In the genomic region with DNA sequence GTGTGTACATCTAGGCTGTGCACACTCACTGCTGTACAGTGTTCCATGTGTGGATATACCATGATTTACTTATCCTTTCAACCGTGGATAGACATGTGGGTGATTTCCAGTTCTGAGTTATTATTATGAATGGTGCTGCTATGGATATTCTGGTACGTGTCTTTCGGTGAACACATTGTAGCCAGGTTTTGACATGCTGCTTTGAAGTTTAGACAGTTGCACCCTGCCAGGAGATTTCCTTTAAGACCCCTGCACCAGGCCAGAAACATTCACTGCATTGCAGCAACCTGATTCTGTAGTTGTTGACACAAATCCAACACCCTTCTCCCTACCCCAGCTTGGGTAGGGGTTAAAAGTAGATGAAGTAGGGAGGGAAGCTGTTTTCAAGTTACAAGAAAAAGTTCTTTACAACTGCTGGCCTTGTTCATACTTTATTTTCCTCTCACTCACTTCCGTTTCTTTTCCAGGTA, we compare ENCODE assay signal across 9 cellular contexts. TPM values are rescaled to one million over a fixed set of nuclear protein-coding genes. Genes with fewer than 3 reads are reported as not detected.
DNase-seq lines count a peak whose midpoint lies in the region; ATAC-seq and TF ChIP-seq lines count a peak whose summit lies in the region.
"Had no signal": no experiment of that assay in that cellular context is flagged by ENCODE, and none has a peak within 500 bp of the region (broad histone marks: within the 10 kb centered on the region; RNA-seq: fewer than 3 reads in every experiment).

No MANE protein-coding gene starts in this region.

- TF ChIP-seq POLR2A in esophagus muscularis mucosa (IDR thresholded peaks at IDR 0.05; ENCODE audit: low read depth) = no peak

- H3K9me3 Mint-ChIP-seq in activated T-helper 1 cell treated with anti-CD3 and anti-CD28 coated beads, Interleukin-12 subunit alpha, Interleukin-12 subunit beta, Interleukin-2, Interleukin-4 antibody, amounts not matched to agents 30 ng/mL and 10 ng/mL and 1 ng/mL, durations not matched to agents 14 hours and 24 hours and 36 hours = peaks cover 6% of the 10 kb centered on the region
- H3K9me3 Mint-ChIP-seq in natural killer cell treated with Interleukin-12 subunit alpha and Interleukin-12 subunit beta and Interleukin-15 and Interleukin-18, amount 100 ng/mL, for 72 hours = peaks cover 4% of the 10 kb centered on the region

- H3K36me3 ChIP-seq in esophagus muscularis mucosa = no peaks in the 10 kb centered on the region
- H3K36me3 ChIP-seq: brain microvascular endothelial cell had no signal

- no peaks in the 10 kb centered on the region for H3K9me3 ChIP-seq in esophagus muscularis mucosa

- ATAC-seq in GM18870 (IDR thresholded peaks at IDR 0.05; ENCODE audit: unreplicated experiment) (peak; percentile 18), HG02763 (IDR thresholded peaks at IDR 0.05; ENCODE audit: unreplicated experiment) (peak; percentile 16), Right ventricle myocardium inferior (no peak)
- ATAC-seq in natural killer cell treated with Interleukin-12 subunit alpha and Interleukin-12 subunit beta and Interleukin-15 and Interleukin-18, amount 100 ng/mL, for 72 hours = peak in 1 of 2 donors; percentile 21

- DNase-seq in activated T-helper 1 cell treated with anti-CD3 and anti-CD28 coated beads, Interleukin-12 subunit alpha, Interleukin-12 subunit beta, Interleukin-2, Interleukin-4 antibody, amounts not matched to agents 30 ng/mL and 10 ng/mL and 1 ng/mL, durations not matched to agents 14 hours and 24 hours and 36 hours (ENCODE audit: low spot score) = no peak
- no peak for DNase-seq in natural killer cell treated with Interleukin-12 subunit alpha and Interleukin-12 subunit beta and Interleukin-15 and Interleukin-18, amount 100 ng/mL, for 72 hours (ENCODE audit: low spot score)
- DNase-seq in AG08395 (ENCODE audit: low spot score) (no peak), esophagus muscularis mucosa (ENCODE audit: extremely low spot score) (no peak), GM10266 (ENCODE audit: extremely low spot score) (no peak), Right ventricle myocardium inferior (ENCODE audit: missing footprints) (no peak)
- DNase-seq: brain microvascular endothelial cell had no signal

- no peak overlapping the region for H3K27ac ChIP-seq in esophagus muscularis mucosa (replicated peaks in 1 of 4)
- H3K27ac ChIP-seq: brain microvascular endothelial cell had no signal

- H3K36me3 Mint-ChIP-seq in activated T-helper 1 cell treated with anti-CD3 and anti-CD28 coated beads, Interleukin-12 subunit alpha, Interleukin-12 subunit beta, Interleukin-2, Interleukin-4 antibody, amounts not matched to agents 30 ng/mL and 10 ng/mL and 1 ng/mL, durations not matched to agents 14 hours and 24 hours and 36 hours (ENCODE audit: low read depth) = peaks cover 4% of the 10 kb centered on the region
- H3K36me3 Mint-ChIP-seq in natural killer cell treated with Interleukin-12 subunit alpha and Interleukin-12 subunit beta and Interleukin-15 and Interleukin-18, amount 100 ng/mL, for 72 hours = no peaks in the 10 kb centered on the region

- H3K27ac Mint-ChIP-seq in activated T-helper 1 cell treated with anti-CD3 and anti-CD28 coated beads, Interleukin-12 subunit alpha, Interleukin-12 subunit beta, Interleukin-2, Interleukin-4 antibody, amounts not matched to agents 30 ng/mL and 10 ng/mL and 1 ng/mL, durations not matched to agents 14 hours and 24 hours and 36 hours = peak overlapping the region; percentile 89
- peak overlapping the region; percentile 27 to 74 for H3K27ac Mint-ChIP-seq in natural killer cell treated with Interleukin-12 subunit alpha and Interleukin-12 subunit beta and Interleukin-15 and Interleukin-18, amount 100 ng/mL, for 72 hours

- H3K4me3 Mint-ChIP-seq in activated T-helper 1 cell treated with anti-CD3 and anti-CD28 coated beads, Interleukin-12 subunit alpha, Interleukin-12 subunit beta, Interleukin-2, Interleukin-4 antibody, amounts not matched to agents 30 ng/mL and 10 ng/mL and 1 ng/mL, durations not matched to agents 14 hours and 24 hours and 36 hours = peak overlapping the region; percentile 67
- H3K4me3 Mint-ChIP-seq in natural killer cell treated with Interleukin-12 subunit alpha and Interleukin-12 subunit beta and Interleukin-15 and Interleukin-18, amount 100 ng/mL, for 72 hours = peak overlapping the region; percentile 60

- peaks cover 47% of the 10 kb centered on the region for H3K4me1 Mint-ChIP-seq in activated T-helper 1 cell treated with anti-CD3 and anti-CD28 coated beads, Interleukin-12 subunit alpha, Interleukin-12 subunit beta, Interleukin-2, Interleukin-4 antibody, amounts not matched to agents 30 ng/mL and 10 ng/mL and 1 ng/mL, durations not matched to agents 14 hours and 24 hours and 36 hours (ENCODE audit: low read depth)
- H3K4me1 Mint-ChIP-seq in natural killer cell treated with Interleukin-12 subunit alpha and Interleukin-12 subunit beta and Interleukin-15 and Interleukin-18, amount 100 ng/mL, for 72 hours (ENCODE audit: low read depth in 2 of 2) = peaks cover 35 to 38% of the 10 kb centered on the region in 2 donors

- no peaks in the 10 kb centered on the region for H3K27me3 Mint-ChIP-seq in activated T-helper 1 cell treated with anti-CD3 and anti-CD28 coated beads, Interleukin-12 subunit alpha, Interleukin-12 subunit beta, Interleukin-2, Interleukin-4 antibody, amounts not matched to agents 30 ng/mL and 10 ng/mL and 1 ng/mL, durations not matched to agents 14 hours and 24 hours and 36 hours (ENCODE audit: insufficient read depth)
- peaks cover 0 to 4% of the 10 kb centered on the region in 2 donors for H3K27me3 Mint-ChIP-seq in natural killer cell treated with Interleukin-12 subunit alpha and Interleukin-12 subunit beta and Interleukin-15 and Interleukin-18, amount 100 ng/mL, for 72 hours

- TF ChIP-seq EP300 in esophagus muscularis mucosa (IDR thresholded peaks at IDR 0.05) = no peak

- TF ChIP-seq CTCF in esophagus muscularis mucosa (IDR thresholded peaks at IDR 0.05) (no peak), GM10266 (IDR thresholded peaks at IDR 0.05; ENCODE audit: control insufficient read depth, insufficient read depth, low read depth, missing control alignments) (no peak)

- intact Hi-C loops in activated T-helper 1 cell treated with anti-CD3 and anti-CD28 coated beads, Interleukin-12 subunit alpha, Interleukin-12 subunit beta, Interleukin-2, Interleukin-4 antibody, amounts not matched to agents 30 ng/mL and 10 ng/mL and 1 ng/mL, durations not matched to agents 14 hours and 24 hours and 36 hours (cut with micrococcal nuclease) = loop anchor here (1.0 to 5.0 kb wide), 12 partner anchors 12 to 1905 kb away; a partner anchor contains a TSS
- intact Hi-C loops in esophagus muscularis mucosa (cut with DNase I) (no loop called here), Right ventricle myocardium inferior (cut with DNase I) (no loop called here)

- 60% methylated on average over 4 of the region's 4 CpGs for WGBS in esophagus muscularis mucosa

- H3K4me3 ChIP-seq in esophagus muscularis mucosa = no peak overlapping the region

- peaks cover 8 to 20% (median 14%) of the 10 kb centered on the region in 4 donors for H3K4me1 ChIP-seq in esophagus muscularis mucosa

- no peaks in the 10 kb centered on the region for H3K27me3 ChIP-seq in esophagus muscularis mucosa
- H3K27me3 ChIP-seq: brain microvascular endothelial cell had no signal

RNA-seq across cellular contexts. Expression of a gene that starts 11.8 kb away (rescaled TPM):
- total RNA-seq in activated T-helper 1 cell treated with anti-CD3 and anti-CD28 coated beads, Interleukin-12 subunit alpha, Interleukin-12 subunit beta, Interleukin-2, Interleukin-4 antibody, amounts not matched to agents 30 ng/mL and 10 ng/mL and 1 ng/mL, durations not matched to agents 14 hours and 24 hours and 36 hours = 57.3 and 59.6 TPM in 2 replicates
- 10 to 100 TPM; 43.5 to 47.3 TPM for total RNA-seq in natural killer cell treated with Interleukin-12 subunit alpha and Interleukin-12 subunit beta and Interleukin-15 and Interleukin-18, amount 100 ng/mL, for 72 hours
- total RNA-seq in esophagus muscularis mucosa = 10 to 100 TPM; 47.8 to 75.0 (median 64.5) TPM
- 35.6 TPM for total RNA-seq in Right ventricle myocardium inferior

RNA-seq across cellular contexts. Expression of a gene that starts 51.0 kb away (rescaled TPM):
- total RNA-seq in activated T-helper 1 cell treated with anti-CD3 and anti-CD28 coated beads, Interleukin-12 subunit alpha, Interleukin-12 subunit beta, Interleukin-2, Interleukin-4 antibody, amounts not matched to agents 30 ng/mL and 10 ng/mL and 1 ng/mL, durations not matched to agents 14 hours and 24 hours and 36 hours = 0.37 and 0.65 TPM in 2 replicates
- 1 to 10 TPM in 1 of 2 donors, under 1 TPM in 1; 0.50 to 1.6 TPM for total RNA-seq in natural killer cell treated with Interleukin-12 subunit alpha and Interleukin-12 subunit beta and Interleukin-15 and Interleukin-18, amount 100 ng/mL, for 72 hours
- 1 to 10 TPM in 1 of 4 donors, not detected in 3; 1.2 TPM for total RNA-seq in esophagus muscularis mucosa
- total RNA-seq in Right ventricle myocardium inferior = 0.68 TPM
